Comparison of ENCODE assay signal across 21 cellular contexts in genomic region chr16:66712512-66712911, GRCh38.
"Had no signal": no experiment of that assay in that cellular context is flagged by ENCODE, and none has a peak within 500 bp of the region (broad histone marks: within the 10 kb centered on the region; RNA-seq: fewer than 3 reads in every experiment).

No MANE protein-coding gene starts in this region.

- H3K27ac Mint-ChIP-seq: activated CD4-positive, alpha-beta memory T cell treated with anti-CD3 and anti-CD28 coated beads, Interleukin-2, amount 10 ng/mL, durations not matched to agents 7 days and 5 days; activated T-helper 1 cell treated with anti-CD3 and anti-CD28 coated beads, Interleukin-12 subunit alpha, Interleukin-12 subunit beta, Interleukin-2, Interleukin-4 antibody, amounts not matched to agents 30 ng/mL and 10 ng/mL and 1 ng/mL, durations not matched to agents 14 hours and 24 hours and 36 hours; naive thymus-derived CD4-positive, alpha-beta T cell; T-helper 1 cell treated with Interleukin-12 subunit alpha and Interleukin-12 subunit beta and Interleukin-4 antibody, amounts not matched to agents 30 μg/mL and 1 μg/mL, for 36 hours had no signal

- H3K4me1 Mint-ChIP-seq: activated CD4-positive, alpha-beta memory T cell treated with anti-CD3 and anti-CD28 coated beads, Interleukin-2, amount 10 ng/mL, durations not matched to agents 7 days and 5 days; naive thymus-derived CD4-positive, alpha-beta T cell had no signal

- H3K27ac ChIP-seq: ascending aorta, brain microvascular endothelial cell, foreskin keratinocyte, lower lobe of right lung, prostate gland, right atrium auricular region had no signal

- H3K9me3 Mint-ChIP-seq: activated CD4-positive, alpha-beta memory T cell treated with anti-CD3 and anti-CD28 coated beads, Interleukin-2, amount 10 ng/mL, durations not matched to agents 7 days and 5 days; activated T-helper 1 cell treated with anti-CD3 and anti-CD28 coated beads, Interleukin-12 subunit alpha, Interleukin-12 subunit beta, Interleukin-2, Interleukin-4 antibody, amounts not matched to agents 30 ng/mL and 10 ng/mL and 1 ng/mL, durations not matched to agents 14 hours and 24 hours and 36 hours; T-helper 1 cell treated with Interleukin-12 subunit alpha and Interleukin-12 subunit beta and Interleukin-4 antibody, amounts not matched to agents 30 μg/mL and 1 μg/mL, for 36 hours had no signal

- H3K36me3 ChIP-seq: brain microvascular endothelial cell, lower lobe of right lung, prostate gland, right atrium auricular region had no signal

- H3K4me3 ChIP-seq: ascending aorta, lower lobe of right lung, prostate gland, right atrium auricular region had no signal

- H3K27me3 ChIP-seq: ascending aorta, brain microvascular endothelial cell, foreskin keratinocyte, right atrium auricular region had no signal

- H3K4me3 Mint-ChIP-seq: activated CD4-positive, alpha-beta memory T cell treated with anti-CD3 and anti-CD28 coated beads, Interleukin-2, amount 10 ng/mL, durations not matched to agents 7 days and 5 days; activated T-helper 1 cell treated with anti-CD3 and anti-CD28 coated beads, Interleukin-12 subunit alpha, Interleukin-12 subunit beta, Interleukin-2, Interleukin-4 antibody, amounts not matched to agents 30 ng/mL and 10 ng/mL and 1 ng/mL, durations not matched to agents 14 hours and 24 hours and 36 hours; naive thymus-derived CD4-positive, alpha-beta T cell; T-helper 1 cell treated with Interleukin-12 subunit alpha and Interleukin-12 subunit beta and Interleukin-4 antibody, amounts not matched to agents 30 μg/mL and 1 μg/mL, for 36 hours had no signal

- FAIRE-seq: kidney had no signal

- DNase-seq: activated CD4-positive, alpha-beta memory T cell treated with anti-CD3 and anti-CD28 coated beads, Interleukin-2, amount 10 ng/mL, durations not matched to agents 7 days and 5 days; activated CD4-positive, alpha-beta T cell treated with anti-CD3 and anti-CD28 coated beads for 48 hours; activated gamma-delta T cell; activated naive CD4-positive, alpha-beta T cell treated with anti-CD3 and anti-CD28 coated beads, Interleukin-2, amount 50 U/mL, for 16 hours; brain microvascular endothelial cell; central memory CD4-positive, alpha-beta T cell; dermis blood vessel endothelial cell; effector CD8-positive, alpha-beta T cell; erythroblast; foreskin keratinocyte; kidney; lower lobe of right lung; naive thymus-derived CD4-positive, alpha-beta T cell; stimulated activated CD4-positive, alpha-beta T cell treated with anti-CD3 and anti-CD28 coated beads, Interleukin-4, amount 100 ng/mL, for 24 hours; trophoblast cell had no signal

- H3K4me1 ChIP-seq: lower lobe of right lung, prostate gland, right atrium auricular region had no signal

- ATAC-seq: foreskin keratinocyte; left lobe of liver; naive thymus-derived CD4-positive, alpha-beta T cell had no signal

- H3K9me3 ChIP-seq: ascending aorta, lower lobe of right lung, prostate gland, right atrium auricular region had no signal
